ENCODE assay signal across 19 cellular contexts in genomic region chr2:53103661-53104060, GRCh38.
A peak's percentile ranks its signal among the peaks of the same experiment; 100 is the strongest.
DNase-seq lines count a peak whose midpoint lies in the region; ATAC-seq, FAIRE-seq and TF ChIP-seq lines count a peak whose summit lies in the region.
"Had no signal": no experiment of that assay in that cellular context is flagged by ENCODE, and none has a peak within 500 bp of the region (broad histone marks: within the 10 kb centered on the region; RNA-seq: fewer than 3 reads in every experiment).

No MANE protein-coding gene starts in this region.

- DNase-seq in H54 (ENCODE audit: insufficient read length, low spot score), result no peak
- DNase-seq in astrocyte (ENCODE audit: low read depth), result peak; percentile 44
- peak; percentile 7 for DNase-seq in foreskin melanocyte
- DNase-seq in progenitor cell of endocrine pancreas (ENCODE audit: low spot score, unreplicated experiment), result no peak
- DNase-seq in activated naive CD8-positive, alpha-beta T cell treated with anti-CD3 and anti-CD28 coated beads, Interleukin-2, amount 50 U/mL, for 24 hours, result no peak
- no peak for DNase-seq in GM03348 (ENCODE audit: low spot score)
- DNase-seq in NCI-H187 (lab: John Stamatoyannopoulos, UW), result no peak
- DNase-seq in ecto neural progenitor cell (ENCODE audit: low spot score), result no peak
- DNase-seq: activated CD4-positive, alpha-beta T cell treated with anti-CD3 and anti-CD28 coated beads, Interleukin-2, amount 50 U/mL, for 4 hours; anterior cingulate cortex; CD4-positive, alpha-beta T cell; DND-41; left cardiac atrium; NCI-H2029 treated with DMSO at 0.1 percent for 48 hours had no signal

- peak; percentile 88 for FAIRE-seq in H54 (lab: Jason Lieb, UNC)
- FAIRE-seq in astrocyte (lab: Jason Lieb, UNC), result no peak
- FAIRE-seq: frontal cortex had no signal

- no peak for TF ChIP-seq POLR2A in H54 (IDR thresholded peaks at IDR 0.05; ENCODE audit: low read depth, low read length)

- H3K4me1 Mint-ChIP-seq in astrocyte (ENCODE audit: low read depth, unreplicated experiment) (peaks cover 17% of the 10 kb centered on the region), progenitor cell of endocrine pancreas (ENCODE audit: low read depth) (peaks cover 18% of the 10 kb centered on the region)
- H3K4me1 Mint-ChIP-seq in activated naive CD8-positive, alpha-beta T cell treated with anti-CD3 and anti-CD28 coated beads, Interleukin-2, amount 50 U/mL, for 24 hours, result no peaks in the 10 kb centered on the region

- H3K9me3 ChIP-seq in astrocyte (ENCODE audit: insufficient read depth, low read depth, low read length), result no peaks in the 10 kb centered on the region

- no peaks in the 10 kb centered on the region for H3K9me3 Mint-ChIP-seq in astrocyte (ENCODE audit: unreplicated experiment)
- H3K9me3 Mint-ChIP-seq in progenitor cell of endocrine pancreas (ENCODE audit: low read depth), result peaks cover 10% of the 10 kb centered on the region
- H3K9me3 Mint-ChIP-seq in activated naive CD8-positive, alpha-beta T cell treated with anti-CD3 and anti-CD28 coated beads, Interleukin-2, amount 50 U/mL, for 24 hours, result peaks cover 14% of the 10 kb centered on the region
- H3K9me3 Mint-ChIP-seq: neural progenitor cell had no signal

- H3K27me3 Mint-ChIP-seq in astrocyte (ENCODE audit: low read depth, unreplicated experiment), result no peaks in the 10 kb centered on the region
- H3K27me3 Mint-ChIP-seq in progenitor cell of endocrine pancreas, result no peaks in the 10 kb centered on the region
- no peaks in the 10 kb centered on the region for H3K27me3 Mint-ChIP-seq in activated naive CD8-positive, alpha-beta T cell treated with anti-CD3 and anti-CD28 coated beads, Interleukin-2, amount 50 U/mL, for 24 hours
- H3K27me3 Mint-ChIP-seq: CD4-positive, alpha-beta T cell had no signal

- H3K36me3 ChIP-seq in astrocyte (ENCODE audit: insufficient read depth, low read length), result no peaks in the 10 kb centered on the region
- H3K36me3 ChIP-seq: neural progenitor cell had no signal

- no peak overlapping the region for H3K9ac ChIP-seq in astrocyte (ENCODE audit: low read length)
- H3K9ac ChIP-seq: KMS-11, neural progenitor cell had no signal

- H3K4me1 ChIP-seq in astrocyte (ENCODE audit: insufficient read depth, low read length), result no peaks in the 10 kb centered on the region

- no peak overlapping the region for H3K4me3 Mint-ChIP-seq in astrocyte (ENCODE audit: unreplicated experiment)
- H3K4me3 Mint-ChIP-seq in progenitor cell of endocrine pancreas (ENCODE audit: low read depth), result no peak overlapping the region
- no peak overlapping the region for H3K4me3 Mint-ChIP-seq in activated naive CD8-positive, alpha-beta T cell treated with anti-CD3 and anti-CD28 coated beads, Interleukin-2, amount 50 U/mL, for 24 hours
- H3K4me3 Mint-ChIP-seq: CD4-positive, alpha-beta T cell; neural progenitor cell had no signal

- H2AFZ ChIP-seq in astrocyte (ENCODE audit: low read depth, low read length), result no peak overlapping the region

- no peaks in the 10 kb centered on the region for H3K27me3 ChIP-seq in astrocyte (ENCODE audit: insufficient read depth, low read length)
- H3K27me3 ChIP-seq: neural progenitor cell had no signal

- no peak for TF ChIP-seq CTCF in astrocyte (IDR thresholded peaks at IDR 0.05; ENCODE audit: insufficient read depth, low read depth, low read length)
- TF ChIP-seq CTCF in progenitor cell of endocrine pancreas (IDR thresholded peaks at IDR 0.05; ENCODE audit: unreplicated experiment), result no peak

- H3K4me3 ChIP-seq in astrocyte (ENCODE audit: insufficient read depth, low read depth, low read length), result no peak overlapping the region
- H3K4me3 ChIP-seq: neural progenitor cell had no signal

- no peaks in the 10 kb centered on the region for H3K36me3 Mint-ChIP-seq in astrocyte (ENCODE audit: low read depth, unreplicated experiment)
- no peaks in the 10 kb centered on the region for H3K36me3 Mint-ChIP-seq in progenitor cell of endocrine pancreas (ENCODE audit: insufficient read depth)
- no peaks in the 10 kb centered on the region for H3K36me3 Mint-ChIP-seq in activated naive CD8-positive, alpha-beta T cell treated with anti-CD3 and anti-CD28 coated beads, Interleukin-2, amount 50 U/mL, for 24 hours (ENCODE audit: low read depth)
- H3K36me3 Mint-ChIP-seq: neural progenitor cell had no signal

- H3K4me2 ChIP-seq in astrocyte (ENCODE audit: low read length), result peak overlapping the region; percentile 27
- H3K4me2 ChIP-seq: KMS-11 had no signal

- no peaks in the 10 kb centered on the region for H4K20me1 ChIP-seq in astrocyte (ENCODE audit: insufficient read depth, low read length)

- ATAC-seq in activated naive CD8-positive, alpha-beta T cell treated with anti-CD3 and anti-CD28 coated beads, Interleukin-2, amount 50 U/mL, for 24 hours, result no peak
- ATAC-seq: left cardiac atrium had no signal

- H3K27ac Mint-ChIP-seq in astrocyte (ENCODE audit: unreplicated experiment), result peak overlapping the region; percentile 77
- peak overlapping the region; percentile 94 for H3K27ac Mint-ChIP-seq in progenitor cell of endocrine pancreas
- no peak overlapping the region for H3K27ac Mint-ChIP-seq in activated naive CD8-positive, alpha-beta T cell treated with anti-CD3 and anti-CD28 coated beads, Interleukin-2, amount 50 U/mL, for 24 hours
- H3K27ac Mint-ChIP-seq: CD4-positive, alpha-beta T cell; neural progenitor cell had no signal

- no peaks in the 10 kb centered on the region for H3K79me2 ChIP-seq in astrocyte (ENCODE audit: insufficient read depth, low read length)

- H3K27ac ChIP-seq in astrocyte (ENCODE audit: low read depth, low read length), result no peak overlapping the region
- H3K27ac ChIP-seq: KMS-11, neural progenitor cell, RWPE1, VCaP had no signal

Comparison
In these comparisons a context has a peak if more than half of its experiments do, and no peak if none do; other contexts are left out.
1. DNase-seq: peak in astrocyte (single experiment) and foreskin melanocyte (single experiment); none in H54 (single experiment), progenitor cell of endocrine pancreas (single experiment), activated naive CD8-positive, alpha-beta T cell treated with anti-CD3 and anti-CD28 coated beads, Interleukin-2, amount 50 U/mL, for 24 hours (single experiment), GM03348 (single experiment), NCI-H187 (0 of 2) and ecto neural progenitor cell (single experiment).